Comparison of ENCODE assay signal across 8 cellular contexts in genomic region chr3:129485681-129486056, GRCh38. TPM values are rescaled to one million over a fixed set of nuclear protein-coding genes. Genes with fewer than 3 reads are reported as not detected.
DNase-seq lines count a peak whose midpoint lies in the region; ATAC-seq, FAIRE-seq and TF ChIP-seq lines count a peak whose summit lies in the region.

No MANE protein-coding gene starts in this region.

- H3K27me3 ChIP-seq in HUES48 (ENCODE audit: control insufficient read depth, insufficient read depth, low read length) (no peaks in the 10 kb centered on the region), bronchial epithelial cell (ENCODE audit: control insufficient read depth, insufficient read depth, low read length) (no peaks in the 10 kb centered on the region), subcutaneous abdominal adipose tissue (ENCODE audit: control insufficient read depth in 5 of 5, insufficient read depth in 4 of 5, low read length in 5 of 5) (no peaks in the 10 kb centered on the region)

- ATAC-seq in GM18511 (IDR thresholded peaks at IDR 0.05; ENCODE audit: unreplicated experiment): no peak

- no peak for TF ChIP-seq CTCF in bronchial epithelial cell (IDR thresholded peaks at IDR 0.05; ENCODE audit: insufficient read depth, low read length, severe bottlenecking)
- TF ChIP-seq CTCF in GM10248 (IDR thresholded peaks at IDR 0.05; ENCODE audit: control extremely low read depth, extremely low read depth, low read depth, missing control alignments): no peak

- peak; percentile 82 for FAIRE-seq in bronchial epithelial cell (lab: Jason Lieb, UNC)

- DNase-seq in bronchial epithelial cell (ENCODE audit: low read depth): peak; percentile 92
- DNase-seq in islet precursor cell: peak; percentile 98
- no peak for DNase-seq in GM10248 (ENCODE audit: extremely low spot score)
- DNase-seq in HT-29 (ENCODE audit: low spot score): no peak
- no peak for DNase-seq in RKO (ENCODE audit: low spot score)

- H3K4me1 ChIP-seq in HUES48 (ENCODE audit: control insufficient read depth, insufficient read depth, low read length) (peaks cover 13% of the 10 kb centered on the region), subcutaneous abdominal adipose tissue (ENCODE audit: control insufficient read depth in 5 of 5, insufficient read depth in 5 of 5, low read length in 5 of 5) (peaks cover 28 to 67% (median 60%) of the 10 kb centered on the region in 5 donors)

- no peak overlapping the region for H3K9ac ChIP-seq in HUES48 (ENCODE audit: low read depth, low read length)
- peak overlapping the region in 4 of 5 donors; percentile 53 to 69 (median 58) for H3K9ac ChIP-seq in subcutaneous abdominal adipose tissue (ENCODE audit: low read length in 5 of 5)

- H3K36me3 ChIP-seq in HUES48 (ENCODE audit: control insufficient read depth, insufficient read depth, low read length) (peaks cover 21% of the 10 kb centered on the region), bronchial epithelial cell (ENCODE audit: control insufficient read depth, insufficient read depth, low read length) (no peaks in the 10 kb centered on the region), subcutaneous abdominal adipose tissue (ENCODE audit: control insufficient read depth in 5 of 5, insufficient read depth in 5 of 5, low read length in 5 of 5) (peaks cover 0 to 10% (median 3%) of the 10 kb centered on the region in 5 donors)

- CTCF ChIA-PET in GM10248 (lab: Yijun Ruan, JAX): interaction anchor here (1.0 to 1.6 kb wide), 3 partner anchors 10 to 621 kb away, joined by 3 to 7 read pairs (median 3); no protein-coding TSS in a partner anchor

- POLR2A ChIA-PET in GM10248 (lab: Yijun Ruan, JAX): no interaction called here

- H3K9me3 ChIP-seq in HUES48 (ENCODE audit: control insufficient read depth, insufficient read depth, low read length): no peaks in the 10 kb centered on the region
- H3K9me3 ChIP-seq in subcutaneous abdominal adipose tissue (ENCODE audit: control insufficient read depth in 5 of 5, low read length in 5 of 5): no peaks in the 10 kb centered on the region

- peak overlapping the region; percentile 64 for H3K27ac ChIP-seq in HUES48 (ENCODE audit: low read depth, low read length)
- peak overlapping the region; percentile 95 for H3K27ac ChIP-seq in subcutaneous abdominal adipose tissue (ENCODE audit: low read depth, low read length)

- H3K4me3 ChIP-seq in HUES48 (ENCODE audit: low read depth, low read length) (no peak overlapping the region), bronchial epithelial cell (ENCODE audit: low read depth, low read length) (no peak overlapping the region), subcutaneous abdominal adipose tissue (ENCODE audit: low read depth in 1 of 5, low read length in 5 of 5) (no peak overlapping the region)

RNA-seq across cellular contexts. Expression of gene RHO, which starts 42.8 kb away (rescaled TPM):
- not detected in 2 replicates for total RNA-seq in bronchial epithelial cell
- not detected in 2 replicates for total RNA-seq in HT-29 (2014; rRNA removed; shearing (Covaris generic))

RNA-seq across cellular contexts. Expression of gene IFT122, which starts 45.6 kb away (rescaled TPM):
- total RNA-seq in bronchial epithelial cell: 5.9 and 10.0 TPM in 2 replicates
- total RNA-seq in HT-29 (2014; rRNA removed; shearing (Covaris generic)): 19.7 and 24.0 TPM in 2 replicates

RNA-seq across cellular contexts. Expression of gene MBD4, which starts 45.9 kb away (rescaled TPM):
- 11.3 and 24.5 TPM in 2 replicates for total RNA-seq in bronchial epithelial cell
- total RNA-seq in HT-29 (2014; rRNA removed; shearing (Covaris generic)): 19.9 and 21.1 TPM in 2 replicates

RNA-seq across cellular contexts. Expression of gene EFCAB12, which starts 57.2 kb away (rescaled TPM):
- total RNA-seq in bronchial epithelial cell: not detected in 2 replicates
- total RNA-seq in HT-29 (2014; rRNA removed; shearing (Covaris generic)): under 0.01 and 0.08 TPM in 2 replicates

RNA-seq across cellular contexts. Expression of gene H1-8, which starts 57.3 kb away (rescaled TPM):
- total RNA-seq in bronchial epithelial cell: not detected in 2 replicates
- not detected in 2 replicates for total RNA-seq in HT-29 (2014; rRNA removed; shearing (Covaris generic))

Comparison
In these comparisons a context has a peak if more than half of its experiments do, and no peak if none do; other contexts are left out.
1. DNase-seq: peak in bronchial epithelial cell (single experiment) and islet precursor cell (single experiment); none in GM10248 (single experiment), HT-29 (single experiment) and RKO (single experiment).